Comparison of ENCODE assay signal across 1 cellular context in genomic region chr22:50546326-50547230, GRCh38.
TF ChIP-seq lines count a peak whose summit lies in the region.

No MANE protein-coding gene starts in this region.

TF ChIP-seq in A549, 52 proteins besides CTCF, POLR2A, EP300 and RAD21:
- no peak for TF ChIP-seq HOXB5 (CRISPR knock-in tag; IDR thresholded peaks at IDR 0.05)
- TF ChIP-seq, protein P1, sequence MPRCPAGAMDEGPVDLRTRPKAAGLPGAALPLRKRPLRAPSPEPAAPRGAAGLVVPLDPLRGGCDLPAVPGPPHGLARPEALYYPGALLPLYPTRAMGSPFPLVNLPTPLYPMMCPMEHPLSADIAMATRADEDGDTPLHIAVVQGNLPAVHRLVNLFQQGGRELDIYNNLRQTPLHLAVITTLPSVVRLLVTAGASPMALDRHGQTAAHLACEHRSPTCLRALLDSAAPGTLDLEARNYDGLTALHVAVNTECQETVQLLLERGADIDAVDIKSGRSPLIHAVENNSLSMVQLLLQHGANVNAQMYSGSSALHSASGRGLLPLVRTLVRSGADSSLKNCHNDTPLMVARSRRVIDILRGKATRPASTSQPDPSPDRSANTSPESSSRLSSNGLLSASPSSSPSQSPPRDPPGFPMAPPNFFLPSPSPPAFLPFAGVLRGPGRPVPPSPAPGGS (IDR thresholded peaks at IDR 0.05), result no peak
- no peak for TF ChIP-seq ZFP36 (IDR thresholded peaks at IDR 0.05; ENCODE audit: borderline replicate concordance, partially characterized antibody)
- no peak for TF ChIP-seq KDM1A (IDR thresholded peaks at IDR 0.05; ENCODE audit: low read depth)
- no peak for TF ChIP-seq CHD4 (IDR thresholded peaks at IDR 0.05; ENCODE audit: borderline replicate concordance)
- no peak for TF ChIP-seq PHF8 (IDR thresholded peaks at IDR 0.05; ENCODE audit: borderline replicate concordance, low read depth)
- no peak for TF ChIP-seq NFE2L2 (conservative IDR thresholded peaks at IDR 0.05; ENCODE audit: low read length)
- no peak for TF ChIP-seq RCOR1 (IDR thresholded peaks at IDR 0.05; ENCODE audit: low read depth, low read length)
- no peak for TF ChIP-seq ZSCAN20 (CRISPR knock-in tag; IDR thresholded peaks at IDR 0.05)
- no peak for TF ChIP-seq HOXA7 (CRISPR knock-in tag; IDR thresholded peaks at IDR 0.05)
